13 cellular contexts compared by ENCODE assay signal in genomic region chr2:40279001-40279400, GRCh38.
DNase-seq lines count a peak whose midpoint lies in the region; ATAC-seq and TF ChIP-seq lines count a peak whose summit lies in the region.
"Had no signal": no experiment of that assay in that cellular context is flagged by ENCODE, and none has a peak within 500 bp of the region (broad histone marks: within the 10 kb centered on the region; RNA-seq: fewer than 3 reads in every experiment).

No MANE protein-coding gene starts in this region.

- H2BK120ac ChIP-seq in neuronal stem cell (ENCODE audit: low read depth, low read length), result no peak overlapping the region

- H3K36me3 ChIP-seq in fibroblast of lung (ENCODE audit: control insufficient read depth, insufficient read depth, low read length) (no peaks in the 10 kb centered on the region), osteoblast (ENCODE audit: insufficient read depth, low read length) (no peaks in the 10 kb centered on the region), neuronal stem cell (replicated peaks in 1 of 2; ENCODE audit: control insufficient read depth in 2 of 2, insufficient read depth in 2 of 2, low read length in 2 of 2) (no peaks in the 10 kb centered on the region), suprapubic skin (no peaks in the 10 kb centered on the region)

- no peak overlapping the region for H2BK5ac ChIP-seq in neuronal stem cell (ENCODE audit: low read length)

- H2AK5ac ChIP-seq in neuronal stem cell (ENCODE audit: low read depth, low read length), result no peak overlapping the region

- H4K8ac ChIP-seq in neuronal stem cell (ENCODE audit: low read depth, low read length), result no peak overlapping the region

- H3K79me2 ChIP-seq in fibroblast of lung (ENCODE audit: control insufficient read depth, insufficient read depth, low read length), result no peaks in the 10 kb centered on the region
- peaks cover 3% of the 10 kb centered on the region for H3K79me2 ChIP-seq in osteoblast (ENCODE audit: insufficient read depth, low read length)

- TF ChIP-seq CTCF in AG10803 (conservative IDR thresholded peaks at IDR 0.05; ENCODE audit: low read length), result no peak
- no peak for TF ChIP-seq CTCF in fibroblast of lung (conservative IDR thresholded peaks at IDR 0.05 in 1 of 2, IDR thresholded peaks at IDR 0.05 in 1 of 2; ENCODE audit: low read depth in 1 of 2, low read length in 2 of 2)
- TF ChIP-seq CTCF in osteoblast (IDR thresholded peaks at IDR 0.05; ENCODE audit: extremely low read depth, low read depth, low read length), result no peak
- TF ChIP-seq CTCF in suprapubic skin (IDR thresholded peaks at IDR 0.05), result no peak

- H4K20me1 ChIP-seq in fibroblast of lung (ENCODE audit: control insufficient read depth, extremely low read depth, insufficient read depth, low read length) (no peaks in the 10 kb centered on the region), osteoblast (ENCODE audit: insufficient read depth, low read length) (no peaks in the 10 kb centered on the region)

- peak overlapping the region; percentile 77 for H3K4me2 ChIP-seq in fibroblast of lung (ENCODE audit: extremely low read depth, insufficient read depth, low read length)
- H3K4me2 ChIP-seq in osteoblast (ENCODE audit: insufficient read depth, low read length), result peak overlapping the region; percentile 90
- no peak overlapping the region for H3K4me2 ChIP-seq in neuronal stem cell (ENCODE audit: insufficient read depth, low read length, poor library complexity, severe bottlenecking)

- H3K18ac ChIP-seq in neuronal stem cell (ENCODE audit: low read length), result no peak overlapping the region

- H3K14ac ChIP-seq in neuronal stem cell (ENCODE audit: low read length), result no peak overlapping the region

- ATAC-seq in GM21723 (IDR thresholded peaks at IDR 0.05; ENCODE audit: unreplicated experiment), result no peak

- H3K4me1 ChIP-seq in fibroblast of lung (ENCODE audit: control insufficient read depth, extremely low read depth, insufficient read depth, low read length) (peaks cover 20% of the 10 kb centered on the region), osteoblast (ENCODE audit: insufficient read depth, low read length) (peaks cover 55% of the 10 kb centered on the region), neuronal stem cell (ENCODE audit: control insufficient read depth in 2 of 2, insufficient read depth in 1 of 2, low read depth in 1 of 2, low read length in 2 of 2) (peaks cover 0 to 7% of the 10 kb centered on the region in 2 donors), suprapubic skin (peaks cover 35% of the 10 kb centered on the region)

- H3K9ac ChIP-seq in fibroblast of lung (ENCODE audit: insufficient read depth, low read length), result no peak overlapping the region
- no peak overlapping the region for H3K9ac ChIP-seq in neuronal stem cell (ENCODE audit: low read depth, low read length, poor library complexity)

- TF ChIP-seq POLR2A in suprapubic skin (IDR thresholded peaks at IDR 0.05), result no peak

- no peak overlapping the region for H3K27ac ChIP-seq in fibroblast of lung (ENCODE audit: insufficient read depth, low read length)
- H3K27ac ChIP-seq in osteoblast (ENCODE audit: low read depth, low read length), result peak overlapping the region; percentile 68
- no peak overlapping the region for H3K27ac ChIP-seq in neuronal stem cell (replicated peaks; ENCODE audit: low read length)
- no peak overlapping the region for H3K27ac ChIP-seq in suprapubic skin
- H3K27ac ChIP-seq: C4-2B, skin epidermis had no signal

- H2BK12ac ChIP-seq in neuronal stem cell (ENCODE audit: low read length), result no peak overlapping the region

- no peak for TF ChIP-seq EP300 in suprapubic skin (IDR thresholded peaks at IDR 0.05)

- DNase-seq in AG10803 (ENCODE audit: low read depth), result peak; percentile 44
- DNase-seq in NCI-H2227 (lab: John Stamatoyannopoulos, UW; ENCODE audit: unreplicated experiment), result peak; percentile 42
- DNase-seq in fibroblast of lung (ENCODE audit: low read depth in 2 of 2), result peak in 1 of 2 donors; percentile 54
- DNase-seq in osteoblast (ENCODE audit: insufficient read length, low spot score, missing footprints), result no peak
- no peak for DNase-seq in neuronal stem cell (ENCODE audit: low spot score)
- no peak for DNase-seq in pons (ENCODE audit: low spot score)
- no peak for DNase-seq in suprapubic skin (ENCODE audit: low spot score in 2 of 2)
- DNase-seq: activated naive CD8-positive, alpha-beta T cell treated with anti-CD3 and anti-CD28 coated beads for 36 hours; NCI-H146; T-helper 9 cell had no signal

- no peak overlapping the region for H4K91ac ChIP-seq in neuronal stem cell (ENCODE audit: low read depth, low read length, poor library complexity)

- H3K9me3 ChIP-seq in fibroblast of lung (ENCODE audit: control insufficient read depth, insufficient read depth, low read depth, low read length), result no peaks in the 10 kb centered on the region
- no peaks in the 10 kb centered on the region for H3K9me3 ChIP-seq in osteoblast (ENCODE audit: low read depth, low read length)
- H3K9me3 ChIP-seq in neuronal stem cell (replicated peaks in 1 of 2; ENCODE audit: control insufficient read depth in 2 of 2, insufficient read depth in 1 of 2, low read depth in 1 of 2, low read length in 2 of 2), result no peaks in the 10 kb centered on the region
- no peaks in the 10 kb centered on the region for H3K9me3 ChIP-seq in suprapubic skin

- H3K23ac ChIP-seq in neuronal stem cell (ENCODE audit: low read depth, low read length, poor library complexity), result no peak overlapping the region

- H2BK15ac ChIP-seq in neuronal stem cell (ENCODE audit: low read length), result no peak overlapping the region

- H2AFZ ChIP-seq in fibroblast of lung (ENCODE audit: low read length) (peak overlapping the region; percentile 37), osteoblast (ENCODE audit: low read length) (peak overlapping the region; percentile 76), neuronal stem cell (ENCODE audit: low read length) (no peak overlapping the region)

- WGBS in neuronal stem cell (ENCODE audit: extremely low coverage in 2 of 2, insufficient read length in 2 of 2, insufficient replicate concordance in 1 of 2), 2 donors, result no CpG with 5 or more reads among the region's 2 CpGs
- WGBS in suprapubic skin, result 41% methylated on average over 2 of the region's 2 CpGs

- H3K4me3 ChIP-seq in AG10803 (ENCODE audit: low read length), result peak overlapping the region; percentile 36
- peak overlapping the region; percentile 16 to 62 (median 36) for H3K4me3 ChIP-seq in fibroblast of lung (replicated peaks in 1 of 4; ENCODE audit: control extremely low read depth in 1 of 4, insufficient read depth in 1 of 4, low read depth in 3 of 4, low read length in 4 of 4)
- peak overlapping the region; percentile 60 for H3K4me3 ChIP-seq in osteoblast (ENCODE audit: insufficient read depth, low read length)
- H3K4me3 ChIP-seq in neuronal stem cell (ENCODE audit: low read length in 2 of 2), result no peak overlapping the region
- H3K4me3 ChIP-seq in suprapubic skin, result no peak overlapping the region
- H3K4me3 ChIP-seq: skin epidermis had no signal

- no peak overlapping the region for H3K4ac ChIP-seq in neuronal stem cell (ENCODE audit: low read length)

- H3K27me3 ChIP-seq in fibroblast of lung (ENCODE audit: control insufficient read depth, insufficient read depth, low read length) (no peaks in the 10 kb centered on the region), osteoblast (ENCODE audit: insufficient read depth, low read length) (no peaks in the 10 kb centered on the region), neuronal stem cell (ENCODE audit: control insufficient read depth in 3 of 3, insufficient read depth in 3 of 3, low read depth in 1 of 3, low read length in 3 of 3) (no peaks in the 10 kb centered on the region), suprapubic skin (no peaks in the 10 kb centered on the region)

- H3K79me1 ChIP-seq in neuronal stem cell (ENCODE audit: low read depth, low read length), result no peaks in the 10 kb centered on the region

Comparison
In these comparisons a context has a peak if more than half of its experiments do, and no peak if none do; other contexts are left out.
1. DNase-seq: peak in AG10803 (single experiment) and NCI-H2227 (single experiment); none in osteoblast (single experiment), neuronal stem cell (single experiment), pons (single experiment) and suprapubic skin (0 of 2).
2. H3K4me3 ChIP-seq: peak in AG10803 (single experiment), fibroblast of lung (4 of 4) and osteoblast (single experiment); none in neuronal stem cell (0 of 2) and suprapubic skin (single experiment).